Comparison of ENCODE assay signal across 19 cellular contexts in the genomic region with DNA sequence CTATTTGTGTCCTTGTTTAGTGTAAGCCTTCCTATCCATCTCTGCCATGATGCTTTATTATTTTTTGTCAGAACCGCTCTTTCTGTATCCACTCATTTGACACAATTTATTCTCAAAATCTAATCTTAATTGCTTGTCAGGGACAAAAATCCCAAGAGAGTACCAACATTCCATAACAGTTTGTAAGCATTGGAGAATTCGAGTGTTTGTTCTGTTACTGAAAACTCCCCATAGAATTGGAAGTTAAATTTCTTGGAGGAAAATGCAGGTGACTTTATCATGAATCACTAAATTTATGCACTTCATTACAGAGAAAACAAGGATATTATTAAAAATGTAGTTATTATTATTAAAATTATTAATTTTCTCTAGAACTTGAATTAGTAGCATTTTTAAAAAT.
"Had no signal": no experiment of that assay in that cellular context is flagged by ENCODE, and none has a peak within 500 bp of the region (broad histone marks: within the 10 kb centered on the region; RNA-seq: fewer than 3 reads in every experiment).

No MANE protein-coding gene starts in this region.

- ATAC-seq: activated naive CD4-positive, alpha-beta T cell treated with anti-CD3 and anti-CD28 coated beads, Interleukin-2, amount 50 U/mL, for 72 hours; activated T-helper 17 cell treated with anti-CD3 and anti-CD28 coated beads, Interleukin-2, amount 50 U/mL, for 72 hours; foreskin keratinocyte; left lobe of liver; naive thymus-derived CD8-positive, alpha-beta T cell had no signal

- H3K27ac Mint-ChIP-seq: activated naive CD4-positive, alpha-beta T cell treated with anti-CD3 and anti-CD28 coated beads, Interleukin-2, amount 50 U/mL, for 72 hours; activated T-cell treated with anti-CD3 and anti-CD28 coated beads, Interleukin-2, amount 50 U/mL, for 24 hours; activated T-helper 17 cell treated with anti-CD3 and anti-CD28 coated beads, Interleukin-2, amount 50 U/mL, for 72 hours; naive thymus-derived CD8-positive, alpha-beta T cell; progenitor cell of endocrine pancreas; type B pancreatic cell had no signal

- H3K36me3 ChIP-seq: adrenal gland, ascending aorta, esophagus muscularis mucosa, right atrium auricular region, thoracic aorta, vagina had no signal

- H3K27me3 ChIP-seq: adrenal gland, ascending aorta, esophagus muscularis mucosa, foreskin keratinocyte, right atrium auricular region, vagina had no signal

- H3K4me1 Mint-ChIP-seq: activated T-helper 17 cell treated with anti-CD3 and anti-CD28 coated beads, Interleukin-2, amount 50 U/mL, for 72 hours; naive thymus-derived CD8-positive, alpha-beta T cell had no signal

- H3K4me3 ChIP-seq: adrenal gland, ascending aorta, coronary artery, esophagus muscularis mucosa, lung, right atrium auricular region, thoracic aorta, vagina had no signal

- DNase-seq: activated T-cell treated with anti-CD3 and anti-CD28 coated beads, Interleukin-2, amount 50 U/mL, for 24 hours; adrenal gland; foreskin keratinocyte; kidney; naive thymus-derived CD8-positive, alpha-beta T cell; stimulated activated CD4-positive, alpha-beta T cell treated with anti-CD3 and anti-CD28 coated beads, Interleukin-4, amount 100 ng/mL, for 24 hours; stimulated activated naive CD4-positive, alpha-beta T cell treated with Interleukin-2 at 50 U/mL for 16 hours had no signal

- H3K4me3 Mint-ChIP-seq: activated T-cell treated with anti-CD3 and anti-CD28 coated beads, Interleukin-2, amount 50 U/mL, for 24 hours; activated T-helper 17 cell treated with anti-CD3 and anti-CD28 coated beads, Interleukin-2, amount 50 U/mL, for 72 hours; naive thymus-derived CD8-positive, alpha-beta T cell; type B pancreatic cell had no signal

- FAIRE-seq: kidney had no signal

- H3K9me3 Mint-ChIP-seq: type B pancreatic cell had no signal

- H3K27me3 Mint-ChIP-seq: activated T-cell treated with anti-CD3 and anti-CD28 coated beads, Interleukin-2, amount 50 U/mL, for 24 hours; activated T-helper 17 cell treated with anti-CD3 and anti-CD28 coated beads, Interleukin-2, amount 50 U/mL, for 72 hours; naive thymus-derived CD8-positive, alpha-beta T cell; progenitor cell of endocrine pancreas; type B pancreatic cell had no signal

- H3K4me1 ChIP-seq: adrenal gland, ascending aorta, esophagus muscularis mucosa, foreskin keratinocyte, right atrium auricular region, vagina had no signal

- H3K9me3 ChIP-seq: adrenal gland, ascending aorta, esophagus muscularis mucosa, right atrium auricular region, thoracic aorta, vagina had no signal

- H3K36me3 Mint-ChIP-seq: type B pancreatic cell had no signal
